1 cellular context compared by ENCODE assay signal in the genomic region with DNA sequence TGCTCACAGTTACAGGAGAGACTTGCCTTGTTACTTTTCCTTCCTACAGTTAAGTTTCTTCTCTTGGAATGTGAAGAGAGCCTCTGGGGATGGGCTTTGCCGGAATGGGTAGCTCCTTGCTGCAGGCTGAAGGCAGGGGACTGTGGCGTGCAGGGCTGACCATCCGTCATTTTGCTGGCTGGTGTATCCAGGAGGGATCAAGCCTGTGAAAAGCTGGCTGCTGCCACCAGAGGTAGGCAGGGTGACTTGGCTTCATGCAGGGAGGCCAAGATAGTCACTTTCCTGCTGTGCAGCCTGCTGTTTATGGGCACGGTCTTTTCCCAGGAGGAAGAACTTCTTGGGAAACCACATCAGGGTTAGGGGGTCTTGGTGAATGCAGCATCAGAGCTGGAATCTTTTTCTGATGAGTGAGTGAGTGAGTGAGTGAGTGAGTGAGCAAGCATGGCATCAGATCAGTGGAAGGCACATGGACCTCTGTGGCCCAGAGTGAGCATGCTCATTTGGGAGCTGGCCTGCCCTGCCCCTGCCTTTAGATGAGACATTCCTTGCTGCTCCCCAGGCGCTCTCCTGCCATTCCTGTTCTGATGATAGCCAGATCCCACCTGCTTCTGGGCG.
TF ChIP-seq lines count a peak whose summit lies in the region.

No MANE protein-coding gene starts in this region.

TF ChIP-seq in GM23338, 12 proteins besides CTCF, POLR2A, EP300 and RAD21:
- TF ChIP-seq, protein P1, sequence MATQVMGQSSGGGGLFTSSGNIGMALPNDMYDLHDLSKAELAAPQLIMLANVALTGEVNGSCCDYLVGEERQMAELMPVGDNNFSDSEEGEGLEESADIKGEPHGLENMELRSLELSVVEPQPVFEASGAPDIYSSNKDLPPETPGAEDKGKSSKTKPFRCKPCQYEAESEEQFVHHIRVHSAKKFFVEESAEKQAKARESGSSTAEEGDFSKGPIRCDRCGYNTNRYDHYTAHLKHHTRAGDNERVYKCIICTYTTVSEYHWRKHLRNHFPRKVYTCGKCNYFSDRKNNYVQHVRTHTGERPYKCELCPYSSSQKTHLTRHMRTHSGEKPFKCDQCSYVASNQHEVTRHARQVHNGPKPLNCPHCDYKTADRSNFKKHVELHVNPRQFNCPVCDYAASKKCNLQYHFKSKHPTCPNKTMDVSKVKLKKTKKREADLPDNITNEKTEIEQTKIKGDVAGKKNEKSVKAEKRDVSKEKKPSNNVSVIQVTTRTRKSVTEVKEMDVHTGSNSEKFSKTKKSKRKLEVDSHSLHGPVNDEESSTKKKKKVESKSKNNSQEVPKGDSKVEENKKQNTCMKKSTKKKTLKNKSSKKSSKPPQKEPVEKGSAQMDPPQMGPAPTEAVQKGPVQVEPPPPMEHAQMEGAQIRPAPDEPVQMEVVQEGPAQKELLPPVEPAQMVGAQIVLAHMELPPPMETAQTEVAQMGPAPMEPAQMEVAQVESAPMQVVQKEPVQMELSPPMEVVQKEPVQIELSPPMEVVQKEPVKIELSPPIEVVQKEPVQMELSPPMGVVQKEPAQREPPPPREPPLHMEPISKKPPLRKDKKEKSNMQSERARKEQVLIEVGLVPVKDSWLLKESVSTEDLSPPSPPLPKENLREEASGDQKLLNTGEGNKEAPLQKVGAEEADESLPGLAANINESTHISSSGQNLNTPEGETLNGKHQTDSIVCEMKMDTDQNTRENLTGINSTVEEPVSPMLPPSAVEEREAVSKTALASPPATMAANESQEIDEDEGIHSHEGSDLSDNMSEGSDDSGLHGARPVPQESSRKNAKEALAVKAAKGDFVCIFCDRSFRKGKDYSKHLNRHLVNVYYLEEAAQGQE (IDR thresholded peaks at IDR 0.05; ENCODE audit: unreplicated experiment), result no peak
- TF ChIP-seq ZNF331 (CRISPR knock-in tag; IDR thresholded peaks at IDR 0.05; ENCODE audit: low read depth), result no peak
- TF ChIP-seq JUNB (IDR thresholded peaks at IDR 0.05; ENCODE audit: unreplicated experiment), result no peak
- no peak for TF ChIP-seq EZH2phosphoT487 (IDR thresholded peaks at IDR 0.05; ENCODE audit: unreplicated experiment)
- no peak for TF ChIP-seq POLR2AphosphoS5 (IDR thresholded peaks at IDR 0.05; ENCODE audit: low read depth)
- no peak for TF ChIP-seq NANOG (IDR thresholded peaks at IDR 0.05; ENCODE audit: borderline replicate concordance)
- no peak for TF ChIP-seq ZNF114 (CRISPR knock-in tag; IDR thresholded peaks at IDR 0.05)
- no peak for TF ChIP-seq CREB1 (CRISPR knock-in tag; IDR thresholded peaks at IDR 0.05; ENCODE audit: low read depth)
